ENCODE assay signal across 22 cellular contexts in genomic region chr6:72861059-72861458, GRCh38.
DNase-seq lines count a peak whose midpoint lies in the region; TF ChIP-seq lines count a peak whose summit lies in the region.
"Had no signal": no experiment of that assay in that cellular context is flagged by ENCODE, and none has a peak within 500 bp of the region (broad histone marks: within the 10 kb centered on the region; RNA-seq: fewer than 3 reads in every experiment).

No MANE protein-coding gene starts in this region.

- peaks cover 32% of the 10 kb centered on the region for H3K4me1 Mint-ChIP-seq in dendritic cell treated with granulocyte-macrophage colony-stimulating factor and Interleukin-4, amounts not matched to agents 40 ng/mL and 50 ng/mL, for 4 days (ENCODE audit: low read depth)
- peaks cover 65% of the 10 kb centered on the region for H3K4me1 Mint-ChIP-seq in osteocyte (ENCODE audit: unreplicated experiment)

- no peak for TF ChIP-seq CTCF in HL-60 (IDR thresholded peaks at IDR 0.05; ENCODE audit: insufficient read depth, low read length)
- TF ChIP-seq CTCF in osteocyte (IDR thresholded peaks at IDR 0.05): no peak

- H3K27ac Mint-ChIP-seq in dendritic cell treated with granulocyte-macrophage colony-stimulating factor and Interleukin-4, amounts not matched to agents 40 ng/mL and 50 ng/mL, for 4 days: peak overlapping the region; percentile 96
- H3K27ac Mint-ChIP-seq in osteocyte (ENCODE audit: unreplicated experiment): peak overlapping the region; percentile 87
- H3K27ac Mint-ChIP-seq: activated CD4-positive, alpha-beta memory T cell treated with anti-CD3 and anti-CD28 coated beads for 36 hours; CD4-positive, alpha-beta T cell; WTC11 had no signal

- H3K36me3 Mint-ChIP-seq in dendritic cell treated with granulocyte-macrophage colony-stimulating factor and Interleukin-4, amounts not matched to agents 40 ng/mL and 50 ng/mL, for 4 days (ENCODE audit: low read depth): no peaks in the 10 kb centered on the region
- H3K36me3 Mint-ChIP-seq in osteocyte (ENCODE audit: unreplicated experiment): no peaks in the 10 kb centered on the region
- H3K36me3 Mint-ChIP-seq: activated CD4-positive, alpha-beta memory T cell treated with anti-CD3 and anti-CD28 coated beads for 36 hours; activated naive CD4-positive, alpha-beta T cell treated with anti-CD3 and anti-CD28 coated beads, Interleukin-2, amount 50 U/mL, for 72 hours; brain; WTC11 had no signal

- intact Hi-C loops in dendritic cell treated with granulocyte-macrophage colony-stimulating factor and Interleukin-4, amounts not matched to agents 40 ng/mL and 50 ng/mL, for 4 days (cut with micrococcal nuclease): loop anchor here (5.0 kb wide), 1 partner anchor 239 kb away; the partner anchor contains the start of gene KCNQ5

- no peaks in the 10 kb centered on the region for H3K27me3 ChIP-seq in HL-60 (ENCODE audit: insufficient read depth, poor library complexity, severe bottlenecking)
- H3K27me3 ChIP-seq: uterus had no signal

- H3K27ac ChIP-seq in HL-60 (replicated peaks): peak overlapping the region; percentile 7; the same call in 1 of the 2 replicates
- H3K27ac ChIP-seq: SK-N-MC, uterus had no signal

- no peak overlapping the region for H3K4me3 Mint-ChIP-seq in dendritic cell treated with granulocyte-macrophage colony-stimulating factor and Interleukin-4, amounts not matched to agents 40 ng/mL and 50 ng/mL, for 4 days
- H3K4me3 Mint-ChIP-seq in osteocyte (ENCODE audit: unreplicated experiment): no peak overlapping the region
- H3K4me3 Mint-ChIP-seq: activated CD4-positive, alpha-beta memory T cell treated with anti-CD3 and anti-CD28 coated beads for 36 hours; brain; CD4-positive, alpha-beta T cell; WTC11 had no signal

- DNase-seq in AG08395 (ENCODE audit: low spot score): peak; percentile 3
- no peak for DNase-seq in HL-60 (ENCODE audit: low read depth in 1 of 2, low spot score in 1 of 2)
- DNase-seq in osteocyte (ENCODE audit: extremely low spot score, unreplicated experiment): no peak
- DNase-seq in amniotic stem cell (lab: John Stamatoyannopoulos, UW): no peak
- DNase-seq in mucosa of gallbladder (ENCODE audit: low spot score): no peak
- no peak for DNase-seq in HK-2 (ENCODE audit: unreplicated experiment)
- DNase-seq in effector CD4-positive, alpha-beta T cell: no peak
- DNase-seq: activated CD4-positive, alpha-beta memory T cell treated with anti-CD3 and anti-CD28 coated beads for 36 hours; CD4-positive, alpha-beta T cell; DMS 273 treated with DMSO at 0.1 percent for 48 hours; left ventricle myocardium superior; NCI-H1105; NCI-H2081; NCI-H510A treated with DMSO at 0.1 percent for 48 hours; nucleus accumbens; T-helper 9 cell; uterus had no signal

- H3K9me3 Mint-ChIP-seq in dendritic cell treated with granulocyte-macrophage colony-stimulating factor and Interleukin-4, amounts not matched to agents 40 ng/mL and 50 ng/mL, for 4 days: no peaks in the 10 kb centered on the region
- no peaks in the 10 kb centered on the region for H3K9me3 Mint-ChIP-seq in osteocyte (ENCODE audit: unreplicated experiment)
- H3K9me3 Mint-ChIP-seq: activated CD4-positive, alpha-beta memory T cell treated with anti-CD3 and anti-CD28 coated beads for 36 hours; activated naive CD4-positive, alpha-beta T cell treated with anti-CD3 and anti-CD28 coated beads, Interleukin-2, amount 50 U/mL, for 72 hours; brain; CD4-positive, alpha-beta T cell; WTC11 had no signal

- no peaks in the 10 kb centered on the region for H3K27me3 Mint-ChIP-seq in dendritic cell treated with granulocyte-macrophage colony-stimulating factor and Interleukin-4, amounts not matched to agents 40 ng/mL and 50 ng/mL, for 4 days
- H3K27me3 Mint-ChIP-seq in osteocyte (ENCODE audit: unreplicated experiment): no peaks in the 10 kb centered on the region
- H3K27me3 Mint-ChIP-seq: activated CD4-positive, alpha-beta memory T cell treated with anti-CD3 and anti-CD28 coated beads for 36 hours; brain; CD4-positive, alpha-beta T cell had no signal

- no peak overlapping the region for H3K4me3 ChIP-seq in HL-60 (replicated peaks; ENCODE audit: insufficient read depth, low read length)
- H3K4me3 ChIP-seq: SK-N-MC, uterus had no signal
